ENCODE assay signal across 21 cellular contexts in genomic region chr5:108271127-108271526, GRCh38.
"Had no signal": no experiment of that assay in that cellular context is flagged by ENCODE, and none has a peak within 500 bp of the region (broad histone marks: within the 10 kb centered on the region; RNA-seq: fewer than 3 reads in every experiment).

No MANE protein-coding gene starts in this region.

- ATAC-seq: foreskin keratinocyte; gastroesophageal sphincter; heart left ventricle; left colon; naive thymus-derived CD4-positive, alpha-beta T cell; stimulated activated effector memory CD8-positive, alpha-beta T cell treated with anti-CD3 and anti-CD28 coated beads, Interleukin-12 subunit alpha, Interleukin-12 subunit beta, amount 100 ng/mL, for 72 hours had no signal

- DNase-seq: effector CD8-positive, alpha-beta T cell; endodermal cell; foreskin keratinocyte; heart left ventricle; hippocampal formation; kidney glomerular epithelial cell; left colon; left ventricle myocardium inferior; mammary epithelial cell; mesendoderm; midbrain; naive thymus-derived CD4-positive, alpha-beta T cell; nucleus accumbens; sigmoid colon; stimulated activated CD4-positive, alpha-beta T cell treated with anti-CD3 and anti-CD28 coated beads, Interleukin-2, amount 100 ng/mL, for 24 hours; stimulated activated CD4-positive, alpha-beta T cell treated with anti-CD3 and anti-CD28 coated beads, Interleukin-4, amount 100 ng/mL, for 24 hours; stimulated activated naive CD4-positive, alpha-beta T cell treated with Interleukin-2 at 50 U/mL for 16 hours; stomach; thyroid gland had no signal
